Comparison of ENCODE assay signal across 8 cellular contexts in the genomic region with DNA sequence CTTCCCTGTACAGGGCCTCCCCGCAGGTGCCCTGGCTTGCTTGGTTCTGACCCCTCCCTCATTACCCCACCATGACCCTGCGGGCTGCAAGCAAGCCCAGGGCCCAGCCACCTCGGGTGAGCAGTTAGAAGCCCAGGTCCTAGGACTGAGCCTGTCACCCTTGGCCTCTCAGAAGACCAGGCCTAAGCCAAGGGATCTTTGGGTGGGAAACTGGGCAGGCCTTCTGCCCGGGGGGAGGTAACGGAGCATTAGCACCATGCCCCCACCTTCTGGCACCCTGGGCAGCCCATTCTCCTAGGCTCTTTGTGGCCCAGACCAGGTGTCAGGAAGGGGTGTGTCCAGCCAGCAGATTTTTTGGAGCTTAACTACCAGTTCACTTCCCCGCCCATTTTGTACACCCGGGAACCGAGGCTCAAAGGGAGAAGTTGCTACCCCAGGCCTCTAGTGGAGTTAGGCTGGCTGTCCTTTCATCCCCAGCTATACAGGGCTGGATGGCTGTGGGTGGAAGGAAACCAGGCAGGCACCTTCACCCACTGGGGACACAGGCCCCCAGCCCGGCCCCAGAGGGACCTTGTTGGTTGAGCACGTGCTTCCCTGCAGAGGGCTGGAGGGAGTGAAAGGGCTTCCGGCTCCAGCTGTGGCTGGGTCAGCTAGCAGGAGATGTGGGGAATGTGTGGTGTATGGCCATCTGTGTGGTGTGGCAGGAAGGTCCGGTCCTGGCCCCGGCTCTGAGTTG. TPM values are rescaled to one million over a fixed set of nuclear protein-coding genes. Genes with fewer than 3 reads are reported as not detected.
A peak's percentile ranks its signal among the peaks of the same experiment; 100 is the strongest.
DNase-seq lines count a peak whose midpoint lies in the region; ATAC-seq and TF ChIP-seq lines count a peak whose summit lies in the region.

No MANE protein-coding gene starts in this region.

- no peaks in the 10 kb centered on the region for H3K9me3 ChIP-seq in NT2/D1 (ENCODE audit: insufficient read depth, low read length)
- H3K9me3 ChIP-seq in body of pancreas: no peaks in the 10 kb centered on the region
- no peaks in the 10 kb centered on the region for H3K9me3 ChIP-seq in left lung
- no peaks in the 10 kb centered on the region for H3K9me3 ChIP-seq in thymus (ENCODE audit: control insufficient read depth)

- H3K4me1 ChIP-seq in NT2/D1 (ENCODE audit: insufficient read depth, insufficient read length): peaks cover 37% of the 10 kb centered on the region
- peaks cover 44% of the 10 kb centered on the region for H3K4me1 ChIP-seq in body of pancreas
- H3K4me1 ChIP-seq in left lung: peaks cover 42 to 87% of the 10 kb centered on the region in 2 donors
- peaks cover 64% of the 10 kb centered on the region for H3K4me1 ChIP-seq in thymus (ENCODE audit: control insufficient read depth, insufficient read depth, low read length)

- H3K27me3 ChIP-seq in NT2/D1 (ENCODE audit: insufficient read depth, insufficient read length): peaks cover 10% of the 10 kb centered on the region
- H3K27me3 ChIP-seq in body of pancreas: no peaks in the 10 kb centered on the region
- no peaks in the 10 kb centered on the region for H3K27me3 ChIP-seq in left lung
- no peaks in the 10 kb centered on the region for H3K27me3 ChIP-seq in thymus (ENCODE audit: control insufficient read depth, insufficient read depth)

- peak overlapping the region; percentile 73 for H3K4me3 ChIP-seq in NT2/D1 (ENCODE audit: insufficient read length, low read depth)
- peak overlapping the region; percentile 65 to 80 for H3K4me3 ChIP-seq in body of pancreas
- peak overlapping the region; percentile 65 to 85 for H3K4me3 ChIP-seq in left lung
- H3K4me3 ChIP-seq in thymus (ENCODE audit: low read length): peak overlapping the region; percentile 99

- H3K27ac ChIP-seq in body of pancreas (peak overlapping the region in 3 of 4 donors; percentile 48 to 79 (median 67)), left lung (peak overlapping the region; percentile 84 to 91), thymus (ENCODE audit: low read depth) (peak overlapping the region; percentile 91)

- DNase-seq in NCI-H345 (lab: John Stamatoyannopoulos, UW) (peak; percentile 12), NCI-H345 treated with DMSO at 0.1 percent for 48 hours (lab: John Stamatoyannopoulos, UW; ENCODE audit: unreplicated experiment) (no peak), NT2/D1 (ENCODE audit: low read depth, low spot score) (no peak), body of pancreas (peak in 1 of 4 donors; percentile 27), left lung (no peak), dedifferentiated amniotic fluid mesenchymal stem cell (ENCODE audit: extremely low spot score) (no peak), NCI-H1694 treated with DMSO at 0.1 percent for 48 hours (lab: John Stamatoyannopoulos, UW) (no peak)

- peaks cover 21% of the 10 kb centered on the region for H3K36me3 ChIP-seq in NT2/D1 (ENCODE audit: insufficient read depth, insufficient read length, low read length)
- H3K36me3 ChIP-seq in body of pancreas (replicated peaks in 1 of 2; ENCODE audit: insufficient read depth in 1 of 2, low read depth in 2 of 2): no peaks in the 10 kb centered on the region
- no peaks in the 10 kb centered on the region for H3K36me3 ChIP-seq in left lung
- H3K36me3 ChIP-seq in thymus (ENCODE audit: control insufficient read depth, insufficient read depth): peaks cover 7% of the 10 kb centered on the region

- ATAC-seq in body of pancreas: no peak
- peak; percentile 8 for ATAC-seq in left lung

- peak overlapping the region; percentile 94 for H3K9ac ChIP-seq in NT2/D1 (ENCODE audit: insufficient read length, low read depth)

- no peak for TF ChIP-seq CTCF in body of pancreas (IDR thresholded peaks at IDR 0.05)
- TF ChIP-seq CTCF in left lung (IDR thresholded peaks at IDR 0.05): no peak

- 14 to 25% methylated on average over 4 to 13 of the region's 13 CpGs for WGBS in body of pancreas, 2 donors
- WGBS in thymus: 2% methylated on average over 13 of the region's 13 CpGs

- intact Hi-C loops in body of pancreas (cut with DNase I): no loop called here
- intact Hi-C loops in left lung (cut with DNase I): no loop called here

- TF ChIP-seq POLR2A in body of pancreas (IDR thresholded peaks at IDR 0.05): no peak

RNA-seq across cellular contexts. Expression of gene CSK, which starts 1.4 kb away (rescaled TPM):
- total RNA-seq in body of pancreas: 10 to 100 TPM; 11.2 to 15.2 TPM
- 100 to 1,000 TPM in 1 of 2 donors, 10 to 100 TPM in 1; 52.3 to 101 TPM for total RNA-seq in left lung
- polyA plus RNA-seq in thymus: 94.4 TPM

RNA-seq across cellular contexts. Expression of gene LMAN1L, which starts 29.4 kb away (rescaled TPM):
- not detected for total RNA-seq in body of pancreas
- under 1 TPM in 1 of 2 donors, not detected in 1; 0.39 TPM for total RNA-seq in left lung
- polyA plus RNA-seq in thymus: 0.41 TPM

RNA-seq across cellular contexts. Expression of gene CYP1A2, which starts 34.6 kb away (rescaled TPM):
- total RNA-seq in body of pancreas (not detected), left lung (under 1 TPM in 1 of 2 donors, not detected in 1; 0.15 TPM)
- polyA plus RNA-seq in thymus: 0.05 TPM

RNA-seq across cellular contexts. Expression of gene CPLX3, which starts 43.2 kb away (rescaled TPM):
- not detected for total RNA-seq in body of pancreas
- not detected for total RNA-seq in left lung
- 1.1 TPM for polyA plus RNA-seq in thymus

RNA-seq across cellular contexts. Expression of gene CYP1A1, which starts 57.9 kb away (rescaled TPM):
- total RNA-seq in body of pancreas (1 to 10 TPM in 1 of 2 donors, not detected in 1; 1.6 TPM), left lung (not detected)
- polyA plus RNA-seq in thymus: 0.11 TPM
